Comparison of ENCODE assay signal across 1 cellular context in genomic region chr1:229344139-229344538, GRCh38.
TF ChIP-seq lines count a peak whose summit lies in the region.

No MANE protein-coding gene starts in this region.

TF ChIP-seq in SK-N-SH treated with all-trans-retinoic acid at 6 μM for 48 hours, 23 proteins besides CTCF, POLR2A, EP300 and RAD21 (continued from another document):
- no peak for TF ChIP-seq PATZ1 (CRISPR knock-in tag; IDR thresholded peaks at IDR 0.05; ENCODE audit: borderline replicate concordance)
- no peak for TF ChIP-seq ARNTL (CRISPR knock-in tag; IDR thresholded peaks at IDR 0.05; ENCODE audit: borderline replicate concordance, low read depth)
- TF ChIP-seq ZFP3 (CRISPR knock-in tag; IDR thresholded peaks at IDR 0.05), result no peak
- TF ChIP-seq BACH2 (CRISPR knock-in tag; IDR thresholded peaks at IDR 0.05; ENCODE audit: borderline replicate concordance), result no peak
- TF ChIP-seq PPARA (CRISPR knock-in tag; IDR thresholded peaks at IDR 0.05; ENCODE audit: borderline replicate concordance), result no peak
- TF ChIP-seq SNAI2 (CRISPR knock-in tag; IDR thresholded peaks at IDR 0.05), result no peak
- TF ChIP-seq GLIS3 (CRISPR knock-in tag; IDR thresholded peaks at IDR 0.05), result no peak
- no peak for TF ChIP-seq CREB5 (CRISPR knock-in tag; IDR thresholded peaks at IDR 0.05; ENCODE audit: low read depth)
